In the genomic region with DNA sequence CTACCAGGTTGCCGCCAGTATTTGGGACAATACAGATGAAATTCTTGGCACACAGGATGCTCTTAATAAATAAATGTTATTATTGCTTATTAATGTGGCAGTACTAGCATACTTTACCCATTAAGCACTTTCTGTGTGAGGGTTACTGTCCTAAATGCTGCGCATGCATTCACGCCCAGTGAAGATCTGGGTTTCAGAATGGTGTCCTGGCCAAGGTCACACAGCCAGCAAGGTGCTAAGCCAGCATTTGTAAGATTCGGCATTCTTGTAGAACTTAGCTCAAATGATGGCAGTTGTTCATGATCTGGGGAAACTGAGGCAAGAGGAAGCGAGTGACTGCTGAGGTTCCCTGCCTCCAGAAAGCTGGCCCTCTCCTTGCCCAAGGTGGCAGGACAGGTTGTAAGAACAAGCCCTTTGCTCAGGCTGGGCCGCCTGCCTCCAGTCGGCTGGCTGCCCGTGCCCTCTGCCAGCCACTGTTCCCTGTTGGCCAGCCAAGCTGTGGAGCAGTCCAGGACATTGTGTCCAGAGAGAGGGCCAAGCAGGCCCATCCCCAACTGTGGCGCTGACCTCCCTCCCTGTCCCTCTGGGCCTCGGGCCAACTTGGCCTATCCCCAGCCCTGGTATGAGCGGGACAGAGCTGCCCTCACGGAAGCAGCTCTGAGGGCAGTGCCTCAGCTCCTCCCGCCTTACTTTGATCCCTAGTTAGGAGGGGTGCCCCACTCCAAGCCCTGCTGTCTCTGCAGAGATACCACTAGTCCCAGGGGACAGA, we compare ENCODE assay signal across 11 cellular contexts. TPM values are rescaled to one million over a fixed set of nuclear protein-coding genes. Genes with fewer than 3 reads are reported as not detected.
DNase-seq lines count a peak whose midpoint lies in the region; ATAC-seq and TF ChIP-seq lines count a peak whose summit lies in the region.
"Had no signal": no experiment of that assay in that cellular context is flagged by ENCODE, and none has a peak within 500 bp of the region (broad histone marks: within the 10 kb centered on the region; RNA-seq: fewer than 3 reads in every experiment).

No MANE protein-coding gene starts in this region.

- TF ChIP-seq CTCF in lower leg skin (IDR thresholded peaks at IDR 0.05), result no peak

- DNase-seq in dermis microvascular lymphatic vessel endothelial cell (ENCODE audit: low read depth in 2 of 2) (peak; percentile 40 to 48), lower leg skin (ENCODE audit: low spot score in 2 of 2) (peak; percentile 75 to 96), NCI-H1436 treated with DMSO at 0.1 percent for 48 hours (lab: John Stamatoyannopoulos, UW) (no peak)
- DNase-seq: NCI-H2029 treated with DMSO at 0.1 percent for 48 hours; stimulated activated CD4-positive, alpha-beta T cell treated with anti-CD3 and anti-CD28 coated beads, Interleukin-1b, Interleukin-23, amount 100 ng/mL, for 48 hours had no signal

- no peaks in the 10 kb centered on the region for H3K27me3 Mint-ChIP-seq in stimulated activated memory B cell treated with anti-CD40 and anti-IgM and Interleukin-4, amounts not matched to agents 10 μg/mL and 1 μg/mL and 100 μg/mL, for 72 hours

- H3K4me3 Mint-ChIP-seq in stimulated activated memory B cell treated with anti-CD40 and anti-IgM and Interleukin-4, amounts not matched to agents 10 μg/mL and 1 μg/mL and 100 μg/mL, for 72 hours, result no peak overlapping the region

- H3K9me3 Mint-ChIP-seq in stimulated activated memory B cell treated with anti-CD40 and anti-IgM and Interleukin-4, amounts not matched to agents 10 μg/mL and 1 μg/mL and 100 μg/mL, for 72 hours, result no peaks in the 10 kb centered on the region

- TF ChIP-seq EP300 in Ishikawa (IDR thresholded peaks at IDR 0.05; ENCODE audit: borderline replicate concordance), result no peak

- no peak for TF ChIP-seq POLR2A in lower leg skin (IDR thresholded peaks at IDR 0.05)

- ATAC-seq in stimulated activated memory B cell treated with anti-CD40 and anti-IgM and Interleukin-4, amounts not matched to agents 10 μg/mL and 1 μg/mL and 100 μg/mL, for 72 hours, result no peak
- ATAC-seq in HG02610 (IDR thresholded peaks at IDR 0.05; ENCODE audit: unreplicated experiment), result no peak
- ATAC-seq in HG03571 (IDR thresholded peaks at IDR 0.05; ENCODE audit: unreplicated experiment), result no peak
- ATAC-seq in HG02973 (IDR thresholded peaks at IDR 0.05; ENCODE audit: unreplicated experiment), result no peak

- H3K4me1 Mint-ChIP-seq in stimulated activated memory B cell treated with anti-CD40 and anti-IgM and Interleukin-4, amounts not matched to agents 10 μg/mL and 1 μg/mL and 100 μg/mL, for 72 hours, result peaks cover 38% of the 10 kb centered on the region

- peak overlapping the region; percentile 63 for H3K27ac Mint-ChIP-seq in stimulated activated memory B cell treated with anti-CD40 and anti-IgM and Interleukin-4, amounts not matched to agents 10 μg/mL and 1 μg/mL and 100 μg/mL, for 72 hours

- peak; percentile 6; the same call in 1 of the 2 replicates for TF ChIP-seq RAD21 in Ishikawa (IDR thresholded peaks at IDR 0.05; ENCODE audit: low read depth)

- no peak overlapping the region for H3K4me3 ChIP-seq in lower leg skin (ENCODE audit: low read depth, poor library complexity, severe bottlenecking)
- H3K4me3 ChIP-seq: hepatocyte had no signal

- 43 to 61% methylated on average over 10 to 13 of the region's 13 CpGs for WGBS in lower leg skin, 2 donors

- intact Hi-C loops in lower leg skin (cut with DNase I; ENCODE audit: low total_unique reads), result no loop called here

- H3K36me3 Mint-ChIP-seq in stimulated activated memory B cell treated with anti-CD40 and anti-IgM and Interleukin-4, amounts not matched to agents 10 μg/mL and 1 μg/mL and 100 μg/mL, for 72 hours, result peaks cover 5% of the 10 kb centered on the region

TF ChIP-seq in Ishikawa, 13 proteins besides CTCF, POLR2A, EP300 and RAD21:
- TF ChIP-seq CEBPB (IDR thresholded peaks at IDR 0.05) (no peak), YY1 (IDR thresholded peaks at IDR 0.05; ENCODE audit: low read depth) (no peak), FOXM1 (IDR thresholded peaks at IDR 0.05; ENCODE audit: borderline replicate concordance, low read depth) (no peak), NFIC (IDR thresholded peaks at IDR 0.05) (peak; percentile 92), TCF12 (IDR thresholded peaks at IDR 0.05; ENCODE audit: low read depth) (0 out of 2 replicates have a peak, but pooled peaks have one; percentile 28), REST (IDR thresholded peaks at IDR 0.05; ENCODE audit: low read depth) (no peak), ZBTB7A (IDR thresholded peaks at IDR 0.05; ENCODE audit: low read depth) (no peak), TEAD4 (IDR thresholded peaks at IDR 0.05) (0 out of 2 replicates have a peak, but pooled peaks have one; percentile 43)
- TF ChIP-seq, protein P1, sequence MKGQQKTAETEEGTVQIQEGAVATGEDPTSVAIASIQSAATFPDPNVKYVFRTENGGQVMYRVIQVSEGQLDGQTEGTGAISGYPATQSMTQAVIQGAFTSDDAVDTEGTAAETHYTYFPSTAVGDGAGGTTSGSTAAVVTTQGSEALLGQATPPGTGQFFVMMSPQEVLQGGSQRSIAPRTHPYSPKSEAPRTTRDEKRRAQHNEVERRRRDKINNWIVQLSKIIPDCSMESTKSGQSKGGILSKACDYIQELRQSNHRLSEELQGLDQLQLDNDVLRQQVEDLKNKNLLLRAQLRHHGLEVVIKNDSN (IDR thresholded peaks at IDR 0.05), result no peak
TF ChIP-seq in Ishikawa: peak in this region for 3.

RNA-seq across cellular contexts. Expression of gene TOB2, which starts 28.8 kb away (rescaled TPM):
- total RNA-seq in dermis microvascular lymphatic vessel endothelial cell, result 11.3 and 17.7 TPM in 2 replicates
- 10 to 100 TPM; 31.5 to 45.9 (median 37.9) TPM for total RNA-seq in lower leg skin

RNA-seq across cellular contexts. Expression of gene TEF, which starts 36.1 kb away (rescaled TPM):
- total RNA-seq in dermis microvascular lymphatic vessel endothelial cell (3.0 and 4.2 TPM in 2 replicates), lower leg skin (10 to 100 TPM; 27.3 to 56.1 (median 42.8) TPM)

RNA-seq across cellular contexts. Expression of gene PHF5A, which starts 50.7 kb away (rescaled TPM):
- total RNA-seq in dermis microvascular lymphatic vessel endothelial cell (62.8 and 68.0 TPM in 2 replicates), lower leg skin (10 to 100 TPM; 44.1 to 51.9 (median 45.4) TPM)

RNA-seq across cellular contexts. Expression of gene ACO2, which starts 51.1 kb away (rescaled TPM):
- total RNA-seq in dermis microvascular lymphatic vessel endothelial cell (66.5 and 93.9 TPM in 2 replicates), lower leg skin (100 to 1,000 TPM in 1 of 4 donors, 10 to 100 TPM in 3; 64.0 to 103 (median 83.1) TPM)
